ENCODE assay signal across 8 cellular contexts in genomic region chr18:34153711-34154110, GRCh38.
A peak's percentile ranks its signal among the peaks of the same experiment; 100 is the strongest.
DNase-seq lines count a peak whose midpoint lies in the region; ATAC-seq, FAIRE-seq and TF ChIP-seq lines count a peak whose summit lies in the region.

No MANE protein-coding gene starts in this region.

- H3K4me1 ChIP-seq in left ventricle myocardium inferior (peaks cover under 1% of the 10 kb centered on the region), upper lobe of left lung (peaks cover 0 to 1% (median 0%) of the 10 kb centered on the region in 4 donors)

- 17 to 31% methylated on average over 1 of the region's 1 CpG for WGBS in upper lobe of left lung, 2 donors

- H3K36me3 ChIP-seq in left ventricle myocardium inferior (no peaks in the 10 kb centered on the region), upper lobe of left lung (no peaks in the 10 kb centered on the region)

- intact Hi-C loops in left ventricle myocardium inferior (cut with micrococcal nuclease) (no loop called here), Right ventricle myocardium inferior (cut with DNase I) (no loop called here), left cardiac atrium (cut with DNase I) (no loop called here)

- no peak for DNase-seq in left ventricle myocardium inferior
- DNase-seq in Right ventricle myocardium inferior (ENCODE audit: missing footprints): no peak
- DNase-seq in Kasumi-1 (lab: John Stamatoyannopoulos, UW): peak; percentile 48 to 51
- DNase-seq in astrocyte of the hippocampus (ENCODE audit: low read depth, low spot score): peak; percentile 1
- peak; percentile 9 for DNase-seq in urothelium cell line (ENCODE audit: low spot score)
- DNase-seq in activated gamma-delta T cell treated with Interleukin-2 at 50 U/mL for 16 hours: no peak
- no peak for DNase-seq in upper lobe of left lung
- no peak for DNase-seq in left cardiac atrium

- ATAC-seq in Right ventricle myocardium inferior (no peak), upper lobe of left lung (ENCODE audit: low FRiP score in 2 of 2) (no peak), left cardiac atrium (no peak)

- H3K27ac ChIP-seq in left ventricle myocardium inferior (replicated peaks) (no peak overlapping the region), upper lobe of left lung (no peak overlapping the region)

- H3K4me3 ChIP-seq in left ventricle myocardium inferior (peak overlapping the region; percentile 31), upper lobe of left lung (no peak overlapping the region)

- H3K9me3 ChIP-seq in left ventricle myocardium inferior (replicated peaks) (no peaks in the 10 kb centered on the region), upper lobe of left lung (no peaks in the 10 kb centered on the region)

- no peak for TF ChIP-seq POLR2A in upper lobe of left lung (IDR thresholded peaks at IDR 0.05)

- no peak for FAIRE-seq in urothelium cell line (lab: Jason Lieb, UNC)

- H3K27me3 ChIP-seq in left ventricle myocardium inferior (ENCODE audit: low read depth) (peaks cover 34% of the 10 kb centered on the region), upper lobe of left lung (no peaks in the 10 kb centered on the region)

- TF ChIP-seq CTCF in left ventricle myocardium inferior (IDR thresholded peaks at IDR 0.05; ENCODE audit: borderline replicate concordance): no peak
- no peak for TF ChIP-seq CTCF in upper lobe of left lung (IDR thresholded peaks at IDR 0.05)

- TF ChIP-seq EP300 in upper lobe of left lung (IDR thresholded peaks at IDR 0.05): no peak

Comparison
In these comparisons a context has a peak if more than half of its experiments do, and no peak if none do; other contexts are left out.
1. DNase-seq: peak in Kasumi-1 (2 of 2), astrocyte of the hippocampus (single experiment) and urothelium cell line (single experiment); none in left ventricle myocardium inferior (single experiment), Right ventricle myocardium inferior (single experiment), activated gamma-delta T cell treated with Interleukin-2 at 50 U/mL for 16 hours (single experiment), upper lobe of left lung (0 of 2) and left cardiac atrium (single experiment).